2 cellular contexts compared by ENCODE assay signal in the genomic region with DNA sequence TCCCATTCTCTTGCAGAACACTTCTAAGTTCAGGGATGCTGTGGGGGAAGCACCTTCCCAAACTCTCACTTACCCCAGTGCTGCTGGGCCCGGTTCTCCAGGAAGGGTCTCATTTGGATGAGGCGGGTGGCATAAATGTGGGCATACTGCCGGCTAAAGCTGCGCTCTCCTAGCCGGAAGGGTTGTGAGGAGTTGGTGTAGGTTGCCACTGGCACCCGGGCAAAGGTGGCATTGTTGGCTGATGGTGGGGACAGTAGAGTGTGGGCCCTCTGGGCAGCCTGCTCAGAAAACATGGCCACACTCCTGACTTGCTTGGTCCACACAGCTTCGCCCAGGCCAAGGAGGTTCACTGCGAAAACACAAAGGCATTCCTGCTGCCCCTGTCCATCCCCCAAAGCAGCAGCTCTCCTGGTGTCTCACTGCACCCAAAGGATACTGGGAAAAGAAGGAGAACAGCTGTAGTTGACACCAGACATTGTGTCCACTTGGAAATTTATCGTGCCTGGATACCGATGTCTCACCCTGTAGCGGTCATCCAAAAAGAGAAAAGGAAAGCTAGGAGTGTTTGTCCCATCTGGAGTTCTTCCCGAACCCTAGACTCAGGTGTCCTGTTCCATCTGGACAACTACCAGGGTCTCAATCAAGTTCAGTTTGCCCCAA.
TF ChIP-seq lines count a peak whose summit lies in the region.

No MANE protein-coding gene starts in this region.

TF ChIP-seq in IMR-90, 13 proteins besides CTCF, POLR2A, EP300 and RAD21:
- TF ChIP-seq FOS (IDR thresholded peaks at IDR 0.05; ENCODE audit: low read depth, low read length) (no peak), CEBPB (IDR thresholded peaks at IDR 0.05; ENCODE audit: low read depth, low read length) (no peak), CHD1 (IDR thresholded peaks at IDR 0.05; ENCODE audit: low read depth, low read length) (no peak), RCOR1 (IDR thresholded peaks at IDR 0.05; ENCODE audit: insufficient replicate concordance, low read length) (no peak), BHLHE40 (IDR thresholded peaks at IDR 0.05; ENCODE audit: low read depth, low read length) (no peak), MXI1 (IDR thresholded peaks at IDR 0.05; ENCODE audit: borderline replicate concordance, low read depth, low read length) (no peak), MAFK (IDR thresholded peaks at IDR 0.05; ENCODE audit: low read depth, low read length) (no peak), SMC3 (IDR thresholded peaks at IDR 0.05; ENCODE audit: low read depth, low read length) (no peak), NFE2L2 (IDR thresholded peaks at IDR 0.05; ENCODE audit: low read depth, low read length) (no peak), RFX5 (IDR thresholded peaks at IDR 0.05; ENCODE audit: low read depth, low read length) (no peak), MAZ (IDR thresholded peaks at IDR 0.05; ENCODE audit: borderline replicate concordance, low read depth, low read length) (no peak)
- TF ChIP-seq, protein P1, sequence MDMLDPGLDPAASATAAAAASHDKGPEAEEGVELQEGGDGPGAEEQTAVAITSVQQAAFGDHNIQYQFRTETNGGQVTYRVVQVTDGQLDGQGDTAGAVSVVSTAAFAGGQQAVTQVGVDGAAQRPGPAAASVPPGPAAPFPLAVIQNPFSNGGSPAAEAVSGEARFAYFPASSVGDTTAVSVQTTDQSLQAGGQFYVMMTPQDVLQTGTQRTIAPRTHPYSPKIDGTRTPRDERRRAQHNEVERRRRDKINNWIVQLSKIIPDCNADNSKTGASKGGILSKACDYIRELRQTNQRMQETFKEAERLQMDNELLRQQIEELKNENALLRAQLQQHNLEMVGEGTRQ (IDR thresholded peaks at IDR 0.05; ENCODE audit: low read depth, low read length) = no peak
- TF ChIP-seq, protein P2, sequence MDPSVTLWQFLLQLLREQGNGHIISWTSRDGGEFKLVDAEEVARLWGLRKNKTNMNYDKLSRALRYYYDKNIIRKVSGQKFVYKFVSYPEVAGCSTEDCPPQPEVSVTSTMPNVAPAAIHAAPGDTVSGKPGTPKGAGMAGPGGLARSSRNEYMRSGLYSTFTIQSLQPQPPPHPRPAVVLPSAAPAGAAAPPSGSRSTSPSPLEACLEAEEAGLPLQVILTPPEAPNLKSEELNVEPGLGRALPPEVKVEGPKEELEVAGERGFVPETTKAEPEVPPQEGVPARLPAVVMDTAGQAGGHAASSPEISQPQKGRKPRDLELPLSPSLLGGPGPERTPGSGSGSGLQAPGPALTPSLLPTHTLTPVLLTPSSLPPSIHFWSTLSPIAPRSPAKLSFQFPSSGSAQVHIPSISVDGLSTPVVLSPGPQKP (IDR thresholded peaks at IDR 0.05; ENCODE audit: borderline replicate concordance, low read depth, low read length) = no peak

TF ChIP-seq in neural cell, 6 proteins besides CTCF, POLR2A, EP300 and RAD21:
- TF ChIP-seq EZH2 (IDR thresholded peaks at IDR 0.05; ENCODE audit: borderline replicate concordance, insufficient read depth, low read length, poor library complexity, severe bottlenecking) (no peak), TAF1 (IDR thresholded peaks at IDR 0.05; ENCODE audit: low read depth) (no peak), POLR2AphosphoS5 (IDR thresholded peaks at IDR 0.05) (no peak), MXI1 (conservative IDR thresholded peaks at IDR 0.05; ENCODE audit: poor library complexity, severe bottlenecking) (no peak), SMC3 (conservative IDR thresholded peaks at IDR 0.05; ENCODE audit: poor library complexity) (no peak), REST (IDR thresholded peaks at IDR 0.05; ENCODE audit: borderline replicate concordance) (no peak)
TF ChIP-seq in neural cell: peak in this region for 0.
